Comparison of ENCODE assay signal across 16 cellular contexts in genomic region chr1:93732514-93732913, GRCh38. TPM values are rescaled to one million over a fixed set of nuclear protein-coding genes. Genes with fewer than 3 reads are reported as not detected.
DNase-seq lines count a peak whose midpoint lies in the region; ATAC-seq and TF ChIP-seq lines count a peak whose summit lies in the region.
"Had no signal": no experiment of that assay in that cellular context is flagged by ENCODE, and none has a peak within 500 bp of the region (broad histone marks: within the 10 kb centered on the region; RNA-seq: fewer than 3 reads in every experiment).

No MANE protein-coding gene starts in this region.

- DNase-seq in GM10266 (ENCODE audit: extremely low spot score) (no peak), NB4 (ENCODE audit: low read depth) (no peak), endodermal cell (peak; percentile 61), progenitor cell of endocrine pancreas (ENCODE audit: low spot score, unreplicated experiment) (no peak), tibial nerve (ENCODE audit: low spot score in 2 of 2) (no peak), SHP77 (lab: John Stamatoyannopoulos, UW) (no peak), NCI-H2196 treated with DMSO at 0.1 percent for 48 hours (lab: John Stamatoyannopoulos, UW; ENCODE audit: unreplicated experiment) (no peak)
- DNase-seq: activated CD8-positive, alpha-beta T cell treated with anti-CD3 and anti-CD28 coated beads for 36 hours; activated naive CD4-positive, alpha-beta T cell treated with Interleukin-2 at 50 U/mL for 16 hours; caudate nucleus; hippocampal formation; NCI-H1105 treated with DMSO at 0.1 percent for 48 hours; NCI-H446; T-helper 9 cell had no signal

- no peak overlapping the region for H3K4me3 ChIP-seq in NB4 (ENCODE audit: low read depth, low read length)
- H3K4me3 ChIP-seq in endodermal cell (ENCODE audit: low read length), result no peak overlapping the region
- no peak overlapping the region for H3K4me3 ChIP-seq in tibial nerve
- H3K4me3 ChIP-seq: lung had no signal

- 46 to 50% methylated on average over 4 of the region's 4 CpGs for WGBS in endodermal cell (ENCODE audit: insufficient coverage in 1 of 2, insufficient read length in 1 of 2), 2 experiments
- WGBS in tibial nerve, 2 donors, result 34 to 36% methylated on average over 4 of the region's 4 CpGs

- H3K4me3 Mint-ChIP-seq in endodermal cell (no peak overlapping the region), progenitor cell of endocrine pancreas (ENCODE audit: low read depth) (no peak overlapping the region)
- H3K4me3 Mint-ChIP-seq: activated CD8-positive, alpha-beta T cell treated with anti-CD3 and anti-CD28 coated beads for 36 hours had no signal

- TF ChIP-seq EP300 in tibial nerve (IDR thresholded peaks at IDR 0.05), result no peak

- H3K4me1 ChIP-seq in endodermal cell (ENCODE audit: control insufficient read depth, insufficient read depth, low read length) (no peaks in the 10 kb centered on the region), tibial nerve (peaks cover 0 to 9% (median 0%) of the 10 kb centered on the region in 4 donors)

- ATAC-seq in GM21390 (IDR thresholded peaks at IDR 0.05; ENCODE audit: unreplicated experiment), result no peak
- ATAC-seq: activated CD8-positive, alpha-beta T cell treated with anti-CD3 and anti-CD28 coated beads for 36 hours had no signal

- H3K9ac ChIP-seq in endodermal cell (ENCODE audit: extremely low read depth, low read length, poor library complexity, severe bottlenecking), result no peak overlapping the region

- H3K27ac Mint-ChIP-seq in endodermal cell (no peak overlapping the region), progenitor cell of endocrine pancreas (no peak overlapping the region)
- H3K27ac Mint-ChIP-seq: activated CD8-positive, alpha-beta T cell treated with anti-CD3 and anti-CD28 coated beads for 36 hours had no signal

- H3K4me1 Mint-ChIP-seq in endodermal cell (peaks cover 29% of the 10 kb centered on the region), progenitor cell of endocrine pancreas (ENCODE audit: low read depth) (peaks cover 3% of the 10 kb centered on the region)

- no peaks in the 10 kb centered on the region for H3K9me3 ChIP-seq in endodermal cell (ENCODE audit: control insufficient read depth, low read length)
- no peaks in the 10 kb centered on the region for H3K9me3 ChIP-seq in tibial nerve

- TF ChIP-seq CTCF in GM10266 (IDR thresholded peaks at IDR 0.05; ENCODE audit: control insufficient read depth, insufficient read depth, low read depth, missing control alignments) (peak; percentile 2), NB4 (IDR thresholded peaks at IDR 0.05; ENCODE audit: low read depth, low read length) (peak; percentile 2), endodermal cell (conservative IDR thresholded peaks at IDR 0.05) (peak; percentile 83), progenitor cell of endocrine pancreas (IDR thresholded peaks at IDR 0.05; ENCODE audit: unreplicated experiment) (peak; percentile 42), tibial nerve (IDR thresholded peaks at IDR 0.05) (no peak)

- H3K27me3 ChIP-seq in endodermal cell (ENCODE audit: control insufficient read depth, insufficient read depth, low read length, poor library complexity, severe bottlenecking) (no peaks in the 10 kb centered on the region), tibial nerve (no peaks in the 10 kb centered on the region)

- peaks cover 3% of the 10 kb centered on the region for H3K9me3 Mint-ChIP-seq in endodermal cell
- no peaks in the 10 kb centered on the region for H3K9me3 Mint-ChIP-seq in progenitor cell of endocrine pancreas (ENCODE audit: low read depth)
- H3K9me3 Mint-ChIP-seq: activated CD8-positive, alpha-beta T cell treated with anti-CD3 and anti-CD28 coated beads for 36 hours had no signal

- H3K27ac ChIP-seq in endodermal cell (ENCODE audit: low read depth, low read length) (no peak overlapping the region), tibial nerve (no peak overlapping the region)

- H3K27me3 Mint-ChIP-seq in endodermal cell (ENCODE audit: insufficient read depth) (no peaks in the 10 kb centered on the region), progenitor cell of endocrine pancreas (peaks cover 11% of the 10 kb centered on the region)
- H3K27me3 Mint-ChIP-seq: activated CD8-positive, alpha-beta T cell treated with anti-CD3 and anti-CD28 coated beads for 36 hours had no signal

- H3K36me3 Mint-ChIP-seq in endodermal cell (ENCODE audit: low read depth), result no peaks in the 10 kb centered on the region
- no peaks in the 10 kb centered on the region for H3K36me3 Mint-ChIP-seq in progenitor cell of endocrine pancreas (ENCODE audit: insufficient read depth)

- H3K36me3 ChIP-seq in endodermal cell (ENCODE audit: control insufficient read depth, insufficient read depth, low read length) (no peaks in the 10 kb centered on the region), tibial nerve (no peaks in the 10 kb centered on the region)

- no peak for TF ChIP-seq POLR2A in NB4 (IDR thresholded peaks at IDR 0.05; ENCODE audit: extremely low read depth, insufficient read length)
- TF ChIP-seq POLR2A in tibial nerve (IDR thresholded peaks at IDR 0.05), result no peak

RNA-seq across cellular contexts. Expression of gene BCAR3, which starts 50.9 kb away (rescaled TPM):
- total RNA-seq in endodermal cell (10 to 100 TPM; 32.7 to 48.7 TPM), progenitor cell of endocrine pancreas (7.1 and 10.5 TPM in 2 replicates), tibial nerve (10 to 100 TPM; 26.2 to 41.8 (median 36.5) TPM)
- polyA plus RNA-seq in endodermal cell (2013, experiment 1 of 2), result 23.9 TPM
- polyA plus RNA-seq in endodermal cell (2013, experiment 2 of 2), result 30.7 TPM

Comparison
In these comparisons a context has a peak if more than half of its experiments do, and no peak if none do; other contexts are left out.
1. CTCF ChIP-seq: peak in GM10266 (single experiment), NB4 (single experiment), endodermal cell (single experiment) and progenitor cell of endocrine pancreas (single experiment); none in tibial nerve (0 of 5).